ENCODE assay signal across 7 cellular contexts in the genomic region with DNA sequence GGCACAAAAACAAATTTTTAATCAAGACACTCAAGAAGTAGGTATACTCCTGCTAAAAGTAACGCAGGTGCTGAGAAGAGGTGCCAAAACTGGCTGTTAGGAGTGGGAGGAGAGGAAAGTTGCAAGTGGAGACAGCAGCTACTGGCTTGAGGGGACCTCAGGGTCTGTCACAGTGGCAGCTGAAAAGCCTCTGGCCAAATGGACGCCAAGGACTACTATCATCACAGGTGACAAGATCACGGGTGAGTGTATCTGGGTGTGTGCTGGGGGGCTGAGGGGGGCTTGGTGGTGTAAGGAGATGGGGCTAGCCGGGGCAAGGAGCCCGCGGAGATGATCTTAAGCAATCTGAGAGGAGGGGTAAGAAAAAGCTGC. TPM values are rescaled to one million over a fixed set of nuclear protein-coding genes. Genes with fewer than 3 reads are reported as not detected.
DNase-seq lines count a peak whose midpoint lies in the region; ATAC-seq and TF ChIP-seq lines count a peak whose summit lies in the region.

No MANE protein-coding gene starts in this region.

- H3K9me3 ChIP-seq in adipocyte (ENCODE audit: control insufficient read depth, low read length) (no peaks in the 10 kb centered on the region), thoracic aorta (no peaks in the 10 kb centered on the region)

- DNase-seq in adipocyte (ENCODE audit: low read depth) (peak; percentile 26), kidney tubule cell (ENCODE audit: low spot score) (peak; percentile 11), thoracic aorta (ENCODE audit: low spot score) (no peak), mesenteric fat pad (ENCODE audit: low spot score) (no peak), SW 1271 (lab: John Stamatoyannopoulos, UW) (no peak)

- H3K27me3 ChIP-seq in adipocyte (replicated peaks; ENCODE audit: control insufficient read depth, insufficient read depth, low read length) (no peaks in the 10 kb centered on the region), thoracic aorta (replicated peaks; ENCODE audit: insufficient read depth) (no peaks in the 10 kb centered on the region)

- no peak for TF ChIP-seq CTCF in thoracic aorta (IDR thresholded peaks at IDR 0.05)

- peak; percentile 20 for ATAC-seq in GM18511 (IDR thresholded peaks at IDR 0.05; ENCODE audit: unreplicated experiment)
- ATAC-seq in HG03342 (IDR thresholded peaks at IDR 0.05; ENCODE audit: unreplicated experiment) = peak; percentile 6
- no peak for ATAC-seq in thoracic aorta (ENCODE audit: insufficient number of reproducible peaks, low FRiP score, low read depth)

- H3K4me1 ChIP-seq in adipocyte (ENCODE audit: control insufficient read depth, insufficient read depth, low read length) (peaks cover 14% of the 10 kb centered on the region), thoracic aorta (ENCODE audit: control insufficient read depth in 1 of 2, low read depth in 2 of 2) (peaks cover 9 to 18% of the 10 kb centered on the region in 2 donors)

- peak overlapping the region; percentile 98 for H3K4me3 ChIP-seq in adipocyte (ENCODE audit: low read length)
- peak overlapping the region; percentile 96 for H3K4me3 ChIP-seq in thoracic aorta

- peak overlapping the region; percentile 54 to 55 for H3K27ac ChIP-seq in thoracic aorta

- peak overlapping the region; percentile 94 for H3K9ac ChIP-seq in adipocyte (ENCODE audit: low read length)

- H3K36me3 ChIP-seq in adipocyte (ENCODE audit: control insufficient read depth, insufficient read depth, low read length, severe bottlenecking) (peaks cover 18% of the 10 kb centered on the region), thoracic aorta (no peaks in the 10 kb centered on the region)

RNA-seq across cellular contexts. Expression of a gene that starts 0.7 kb away (rescaled TPM):
- 10 to 100 TPM in 1 of 2 donors, 1 to 10 TPM in 1; 3.9 to 10.9 TPM for total RNA-seq in thoracic aorta
- total RNA-seq in mesenteric fat pad = 7.5 TPM

RNA-seq across cellular contexts. Expression of a gene that starts 13.5 kb away (rescaled TPM):
- total RNA-seq in thoracic aorta (not detected), mesenteric fat pad (not detected)

Comparison
In these comparisons a context has a peak if more than half of its experiments do, and no peak if none do; other contexts are left out.
1. DNase-seq: peak in adipocyte (single experiment) and kidney tubule cell (single experiment); none in thoracic aorta (single experiment), mesenteric fat pad (single experiment) and SW 1271 (0 of 2).